Comparison of ENCODE assay signal across 15 cellular contexts in genomic region chr2:46500801-46501200, GRCh38. TPM values are rescaled to one million over a fixed set of nuclear protein-coding genes. Genes with fewer than 3 reads are reported as not detected.
DNase-seq lines count a peak whose midpoint lies in the region; ATAC-seq and TF ChIP-seq lines count a peak whose summit lies in the region.
"Had no signal": no experiment of that assay in that cellular context is flagged by ENCODE, and none has a peak within 500 bp of the region (broad histone marks: within the 10 kb centered on the region; RNA-seq: fewer than 3 reads in every experiment).

No MANE protein-coding gene starts in this region.

- 0 out of 2 replicates have a peak overlapping the region, but pooled peaks have one; percentile 83 for H3K4me3 ChIP-seq in iPS-20b (ENCODE audit: low read length)
- H3K4me3 ChIP-seq in smooth muscle cell: no peak overlapping the region

- H3K4me3 Mint-ChIP-seq in activated T-cell treated with anti-CD3 and anti-CD28 coated beads, Interleukin-2, amount 50 U/mL, for 72 hours: peak overlapping the region; percentile 17 to 32
- no peak overlapping the region for H3K4me3 Mint-ChIP-seq in activated T-cell treated with anti-CD3 and anti-CD28 coated beads, Interleukin-2, amount 50 U/mL, for 24 hours
- H3K4me3 Mint-ChIP-seq in T-cell: peak overlapping the region; percentile 48 to 89 (median 84)

- TF ChIP-seq CTCF in smooth muscle cell (IDR thresholded peaks at IDR 0.05; ENCODE audit: borderline replicate concordance, insufficient read depth, poor library complexity, severe bottlenecking): no peak

- H2AFZ ChIP-seq in smooth muscle cell (ENCODE audit: low read depth): no peak overlapping the region

- no peak overlapping the region for H3K27ac Mint-ChIP-seq in activated T-cell treated with anti-CD3 and anti-CD28 coated beads, Interleukin-2, amount 50 U/mL, for 72 hours
- no peak overlapping the region for H3K27ac Mint-ChIP-seq in activated T-cell treated with anti-CD3 and anti-CD28 coated beads, Interleukin-2, amount 50 U/mL, for 24 hours
- H3K27ac Mint-ChIP-seq in T-cell: no peak overlapping the region

- no peak for DNase-seq in activated T-cell treated with anti-CD3 and anti-CD28 coated beads, Interleukin-2, amount 50 U/mL, for 72 hours
- DNase-seq in activated T-cell treated with anti-CD3 and anti-CD28 coated beads, Interleukin-2, amount 50 U/mL, for 24 hours: no peak
- no peak for DNase-seq in T-cell
- no peak for DNase-seq in smooth muscle cell (lab: John Stamatoyannopoulos, UW; ENCODE audit: unreplicated experiment)
- no peak for DNase-seq in NCI-H1436 treated with DMSO at 0.1 percent for 48 hours (lab: John Stamatoyannopoulos, UW)
- no peak for DNase-seq in stimulated activated naive CD4-positive, alpha-beta T cell (lab: John Stamatoyannopoulos, UW)

- peaks cover 18% of the 10 kb centered on the region for H3K27me3 Mint-ChIP-seq in activated T-cell treated with anti-CD3 and anti-CD28 coated beads, Interleukin-2, amount 50 U/mL, for 72 hours (ENCODE audit: low read depth)
- peaks cover 7% of the 10 kb centered on the region for H3K27me3 Mint-ChIP-seq in activated T-cell treated with anti-CD3 and anti-CD28 coated beads, Interleukin-2, amount 50 U/mL, for 24 hours
- H3K27me3 Mint-ChIP-seq in T-cell: peaks cover 1 to 7% of the 10 kb centered on the region in 2 donors

- peaks cover 6% of the 10 kb centered on the region for H3F3A ChIP-seq in smooth muscle cell (ENCODE audit: low read depth)

- no peaks in the 10 kb centered on the region for H3K36me3 Mint-ChIP-seq in activated T-cell treated with anti-CD3 and anti-CD28 coated beads, Interleukin-2, amount 50 U/mL, for 72 hours (ENCODE audit: insufficient read depth in 2 of 2)
- no peaks in the 10 kb centered on the region for H3K36me3 Mint-ChIP-seq in activated T-cell treated with anti-CD3 and anti-CD28 coated beads, Interleukin-2, amount 50 U/mL, for 24 hours (ENCODE audit: low read depth)
- H3K36me3 Mint-ChIP-seq in T-cell: no peaks in the 10 kb centered on the region

- H3K4me2 ChIP-seq in smooth muscle cell: peak overlapping the region; percentile 95

- H3K36me3 ChIP-seq in iPS-20b (ENCODE audit: insufficient read depth, low read depth, low read length): no peaks in the 10 kb centered on the region
- H3K36me3 ChIP-seq in smooth muscle cell (ENCODE audit: low read depth): no peaks in the 10 kb centered on the region
- H3K36me3 ChIP-seq: adrenal gland, Peyer's patch, thyroid gland had no signal

- H3K9me3 Mint-ChIP-seq in activated T-cell treated with anti-CD3 and anti-CD28 coated beads, Interleukin-2, amount 50 U/mL, for 72 hours: no peaks in the 10 kb centered on the region
- H3K9me3 Mint-ChIP-seq in activated T-cell treated with anti-CD3 and anti-CD28 coated beads, Interleukin-2, amount 50 U/mL, for 24 hours: no peaks in the 10 kb centered on the region
- H3K9me3 Mint-ChIP-seq in T-cell: no peaks in the 10 kb centered on the region

- 84% methylated on average over 6 of the region's 6 CpGs for WGBS in smooth muscle cell (ENCODE audit: low lambda C conversion rate)

- H4K20me1 ChIP-seq in smooth muscle cell (ENCODE audit: low read depth): no peaks in the 10 kb centered on the region

- no peak overlapping the region for H3K27ac ChIP-seq in iPS-20b (ENCODE audit: low read length)
- H3K27ac ChIP-seq in smooth muscle cell (ENCODE audit: low read depth): no peak overlapping the region

- CTCF ChIA-PET in T-cell (lab: Charles Lee): interaction anchor here in 1 of 2 donors (0.6 to 0.7 kb wide), 2 partner anchors 33 to 387 kb away, joined by 3 read pairs; no protein-coding TSS in a partner anchor

- H3K4me1 ChIP-seq in iPS-20b (ENCODE audit: insufficient read depth, low read length) (peaks cover 3% of the 10 kb centered on the region; the same call in 1 of the 2 replicates), smooth muscle cell (ENCODE audit: low read depth) (peaks cover 5% of the 10 kb centered on the region)

- POLR2A ChIA-PET in T-cell (lab: Charles Lee): no interaction called here

- H3K9me3 ChIP-seq in iPS-20b (ENCODE audit: insufficient read depth, low read depth, low read length) (no peaks in the 10 kb centered on the region), smooth muscle cell (replicated peaks; ENCODE audit: low read depth) (no peaks in the 10 kb centered on the region)
- H3K9me3 ChIP-seq: adrenal gland, Peyer's patch, thyroid gland had no signal

- no peak overlapping the region for H3K9ac ChIP-seq in iPS-20b (ENCODE audit: low read depth, low read length)
- no peak overlapping the region for H3K9ac ChIP-seq in smooth muscle cell (ENCODE audit: low read depth)

- peaks cover 17% of the 10 kb centered on the region for H3K4me1 Mint-ChIP-seq in activated T-cell treated with anti-CD3 and anti-CD28 coated beads, Interleukin-2, amount 50 U/mL, for 72 hours (ENCODE audit: low read depth)
- peaks cover 14% of the 10 kb centered on the region for H3K4me1 Mint-ChIP-seq in activated T-cell treated with anti-CD3 and anti-CD28 coated beads, Interleukin-2, amount 50 U/mL, for 24 hours (ENCODE audit: low read depth)
- peaks cover 9 to 15% (median 14%) of the 10 kb centered on the region in 3 donors for H3K4me1 Mint-ChIP-seq in T-cell

- H3K27me3 ChIP-seq in iPS-20b (ENCODE audit: insufficient read depth, low read length): peaks cover 27% of the 10 kb centered on the region
- peaks cover 24% of the 10 kb centered on the region for H3K27me3 ChIP-seq in smooth muscle cell (ENCODE audit: low read depth)
- H3K27me3 ChIP-seq: adrenal gland, Peyer's patch, thyroid gland had no signal

- H3K79me2 ChIP-seq in smooth muscle cell (ENCODE audit: low read depth): no peaks in the 10 kb centered on the region

- ATAC-seq in activated T-cell treated with anti-CD3 and anti-CD28 coated beads, Interleukin-2, amount 50 U/mL, for 72 hours (replicated peaks in 1 of 2): no peak
- ATAC-seq in T-cell (replicated peaks in 1 of 4): no peak
- ATAC-seq in HG03432 (IDR thresholded peaks at IDR 0.05; ENCODE audit: unreplicated experiment): no peak

RNA-seq across cellular contexts. Expression of gene TMEM247, which starts 21.4 kb away (rescaled TPM):
- not detected for total RNA-seq in activated T-cell treated with anti-CD3 and anti-CD28 coated beads, Interleukin-2, amount 50 U/mL, for 72 hours
- not detected for total RNA-seq in T-cell
- not detected in 2 replicates for total RNA-seq in smooth muscle cell
- not detected in 2 replicates for polyA plus RNA-seq in smooth muscle cell
- total RNA-seq: adrenal gland, chondrocyte, glomerular endothelial cell, kidney, Peyer's patch, pulmonary artery endothelial cell, thyroid gland had no signal
- polyA plus RNA-seq: adrenal gland had no signal

RNA-seq across cellular contexts. Expression of gene RHOQ, which starts 41.5 kb away (rescaled TPM):
- total RNA-seq in activated T-cell treated with anti-CD3 and anti-CD28 coated beads, Interleukin-2, amount 50 U/mL, for 72 hours: 10 to 100 TPM; 25.5 to 33.7 TPM
- 10 to 100 TPM; 15.9 to 25.2 (median 19.6) TPM for total RNA-seq in T-cell
- 72.8 and 85.6 TPM in 2 replicates for total RNA-seq in smooth muscle cell
- 30.3 and 34.1 TPM in 2 replicates for polyA plus RNA-seq in smooth muscle cell

RNA-seq across cellular contexts. Expression of gene ATP6V1E2, which starts 41.6 kb away (rescaled TPM):
- 1 to 10 TPM; 3.2 to 5.6 TPM for total RNA-seq in activated T-cell treated with anti-CD3 and anti-CD28 coated beads, Interleukin-2, amount 50 U/mL, for 72 hours
- total RNA-seq in T-cell (10 to 100 TPM in 4 of 5 donors, 1 to 10 TPM in 1; 8.8 to 16.6 (median 13.8) TPM), smooth muscle cell (2.1 and 3.2 TPM in 2 replicates)
- polyA plus RNA-seq in smooth muscle cell: 3.0 and 5.7 TPM in 2 replicates
